In genomic region chr7:141551080-141551772, GRCh38 we compare ENCODE assay signal across 1 cellular context.
TF ChIP-seq lines count a peak whose summit lies in the region.

Gene AGK, plus strand, starts transcription at chr7:141551410. Its CDS starts 4,057 bp downstream, at chr7:141555467.

TF ChIP-seq in GM23338, 12 proteins besides CTCF, POLR2A, EP300 and RAD21 (continued from another document):
- no peak for TF ChIP-seq REST (IDR thresholded peaks at IDR 0.05; ENCODE audit: unreplicated experiment)
- TF ChIP-seq NANOG (IDR thresholded peaks at IDR 0.05; ENCODE audit: borderline replicate concordance): no peak
- TF ChIP-seq EZH2 (IDR thresholded peaks at IDR 0.05; ENCODE audit: low read depth, unreplicated experiment): no peak
